ENCODE assay signal across 8 cellular contexts in genomic region chr3:135658451-135658850, GRCh38.
DNase-seq lines count a peak whose midpoint lies in the region; TF ChIP-seq lines count a peak whose summit lies in the region.
"Not testable (repeated sequence)": the region's sequence is repeated elsewhere in the genome, so short reads cannot be mapped to it uniquely, and the experiment has no call there.

No MANE protein-coding gene starts in this region.

- H3K27ac ChIP-seq in HUES48 (ENCODE audit: low read depth, low read length) = not testable (repeated sequence)

- H3K4me1 ChIP-seq in HUES48 (ENCODE audit: control insufficient read depth, insufficient read depth, low read length); iPS-15b (ENCODE audit: control insufficient read depth, insufficient read depth, low read length): not testable (repeated sequence)

- not testable (repeated sequence) for H3K4me1 Mint-ChIP-seq in endothelial cell (ENCODE audit: unreplicated experiment); mesothelial cell of epicardium; osteocyte (ENCODE audit: unreplicated experiment)

- not testable (repeated sequence) for H3K27ac Mint-ChIP-seq in endothelial cell (ENCODE audit: unreplicated experiment); mesothelial cell of epicardium; osteocyte (ENCODE audit: unreplicated experiment)

- not testable (repeated sequence) for TF ChIP-seq CTCF in endothelial cell (IDR thresholded peaks at IDR 0.05; ENCODE audit: unreplicated experiment); mesothelial cell of epicardium (IDR thresholded peaks at IDR 0.05; ENCODE audit: unreplicated experiment); osteocyte (IDR thresholded peaks at IDR 0.05)

- not testable (repeated sequence) for H3K9me3 ChIP-seq in HUES48 (ENCODE audit: control insufficient read depth, insufficient read depth, low read length); iPS-15b (ENCODE audit: control insufficient read depth, insufficient read depth, low read length)

- H3K9me3 Mint-ChIP-seq in endothelial cell (ENCODE audit: unreplicated experiment); osteocyte (ENCODE audit: unreplicated experiment): not testable (repeated sequence)
- H3K9me3 Mint-ChIP-seq in mesothelial cell of epicardium = peaks cover 18% of the 10 kb centered on the region

- DNase-seq in DMS53 (lab: John Stamatoyannopoulos, UW) = peak; percentile 49
- peak; percentile 27 for DNase-seq in NCI-H69 (lab: John Stamatoyannopoulos, UW)
- DNase-seq in SHP77 treated with DMSO at 0.1 percent for 48 hours (lab: John Stamatoyannopoulos, UW) = peak; percentile 4
- not testable (repeated sequence) for DNase-seq in endothelial cell (ENCODE audit: low spot score); mesothelial cell of epicardium (ENCODE audit: low spot score in 2 of 2, unreplicated experiment in 2 of 2); osteocyte (ENCODE audit: extremely low spot score, unreplicated experiment)

- not testable (repeated sequence) for H3K27me3 ChIP-seq in HUES48 (ENCODE audit: control insufficient read depth, insufficient read depth, low read length); iPS-15b (ENCODE audit: control insufficient read depth, insufficient read depth, low read length)

- H3K27me3 Mint-ChIP-seq in endothelial cell (ENCODE audit: unreplicated experiment); mesothelial cell of epicardium (ENCODE audit: low read depth); osteocyte (ENCODE audit: unreplicated experiment): not testable (repeated sequence)

- H3K4me3 Mint-ChIP-seq in endothelial cell (ENCODE audit: unreplicated experiment) (peak overlapping the region; percentile 52), mesothelial cell of epicardium (peak overlapping the region; percentile 57), osteocyte (ENCODE audit: unreplicated experiment) (peak overlapping the region; percentile 40)

- H3K9ac ChIP-seq in HUES48 (ENCODE audit: low read depth, low read length) = peak overlapping the region; percentile 66
- not testable (repeated sequence) for H3K9ac ChIP-seq in iPS-15b (ENCODE audit: low read depth, low read length)

- not testable (repeated sequence) for H3K36me3 Mint-ChIP-seq in endothelial cell (ENCODE audit: low read depth, unreplicated experiment); mesothelial cell of epicardium; osteocyte (ENCODE audit: unreplicated experiment)

- peak overlapping the region; percentile 63 for H3K4me3 ChIP-seq in HUES48 (ENCODE audit: low read depth, low read length)
- H3K4me3 ChIP-seq in iPS-15b (ENCODE audit: low read depth, low read length) = peak overlapping the region; percentile 20

- H3K36me3 ChIP-seq in HUES48 (ENCODE audit: control insufficient read depth, insufficient read depth, low read length); iPS-15b (ENCODE audit: control insufficient read depth, insufficient read depth, low read length): not testable (repeated sequence)
